In genomic region chr4:172865531-172866127, GRCh38 we compare ENCODE assay signal across 13 cellular contexts.
A peak's percentile ranks its signal among the peaks of the same experiment; 100 is the strongest.
DNase-seq lines count a peak whose midpoint lies in the region; ATAC-seq and TF ChIP-seq lines count a peak whose summit lies in the region.
"Had no signal": no experiment of that assay in that cellular context is flagged by ENCODE, and none has a peak within 500 bp of the region (broad histone marks: within the 10 kb centered on the region; RNA-seq: fewer than 3 reads in every experiment).

No MANE protein-coding gene starts in this region.

- peaks cover 10% of the 10 kb centered on the region; the same call in 2 of the 3 replicates for H3K4me1 Mint-ChIP-seq in GM23338

- DNase-seq in GM23338 (ENCODE audit: low spot score): peak; percentile 14
- peak; percentile 2 for DNase-seq in NCI-H2081 treated with DMSO at 0.1 percent for 48 hours (lab: John Stamatoyannopoulos, UW)
- DNase-seq in epithelial cell of esophagus (ENCODE audit: low read depth): peak; percentile 2
- no peak for DNase-seq in activated CD8-positive, alpha-beta memory T cell treated with anti-CD3 and anti-CD28 coated beads, Interleukin-2, amount 50 U/mL, for 4 hours
- no peak for DNase-seq in Kasumi-1 (lab: John Stamatoyannopoulos, UW)
- no peak for DNase-seq in 8988T
- DNase-seq: ACHN; AML-193; CD4-positive, alpha-beta T cell; NCI-H226; NCI-H774 had no signal

- WGBS in liver: 45% methylated on average over 4 of the region's 4 CpGs

- TF ChIP-seq RAD21 in liver (IDR thresholded peaks at IDR 0.05): peak; percentile 18 to 28

- TF ChIP-seq CTCF in GM23338 (conservative IDR thresholded peaks at IDR 0.05; ENCODE audit: low read depth in 2 of 2): peak in 1 of 2 experiments; percentile 60; a peak in 3 of 4 replicates
- TF ChIP-seq CTCF in epithelial cell of esophagus (IDR thresholded peaks at IDR 0.05; ENCODE audit: insufficient read depth, low read depth, low read length, missing control alignments): no peak
- no peak for TF ChIP-seq CTCF in liver (IDR thresholded peaks at IDR 0.05; ENCODE audit: low read depth, low read length, missing input control)

- H3K4me3 ChIP-seq in GM23338 (no peak overlapping the region), epithelial cell of esophagus (ENCODE audit: low read length) (no peak overlapping the region), liver (ENCODE audit: low read depth in 1 of 3, low read length in 3 of 3) (no peak overlapping the region)
- H3K4me3 ChIP-seq: SK-N-MC had no signal

- no peak for ATAC-seq in GM23338

- peaks cover 11% of the 10 kb centered on the region for H3K36me3 Mint-ChIP-seq in GM23338 (ENCODE audit: low read depth)

- no peak overlapping the region for H3K9ac ChIP-seq in liver (ENCODE audit: low read depth in 1 of 2, low read length in 2 of 2)

- peak overlapping the region; percentile 3; the same call in 1 of the 2 replicates for H2AFZ ChIP-seq in GM23338

- no peaks in the 10 kb centered on the region for H3F3A ChIP-seq in GM23338 (replicated peaks; ENCODE audit: low read depth)

- H3K27me3 ChIP-seq in GM23338 (ENCODE audit: insufficient read depth) (no peaks in the 10 kb centered on the region), liver (ENCODE audit: control insufficient read depth in 4 of 4, insufficient read depth in 4 of 4, low read length in 3 of 4) (no peaks in the 10 kb centered on the region)

- peaks cover 26% of the 10 kb centered on the region for H3K9me3 Mint-ChIP-seq in GM23338

- H3K4me1 ChIP-seq in GM23338 (ENCODE audit: insufficient read depth) (peaks cover 6% of the 10 kb centered on the region; the same call in 1 of the 2 replicates), liver (ENCODE audit: control insufficient read depth in 4 of 4, insufficient read depth in 4 of 4, low read length in 3 of 4) (peaks cover 4 to 23% (median 9%) of the 10 kb centered on the region in 4 donors)

- H3K27me3 Mint-ChIP-seq in GM23338 (ENCODE audit: insufficient read depth, low read depth, poor library complexity): no peaks in the 10 kb centered on the region

- no peaks in the 10 kb centered on the region for H3K36me3 ChIP-seq in GM23338 (ENCODE audit: insufficient read depth)
- H3K36me3 ChIP-seq in liver (ENCODE audit: control insufficient read depth in 4 of 4, insufficient read depth in 3 of 4, low read depth in 1 of 4, low read length in 3 of 4): no peaks in the 10 kb centered on the region

- no peak overlapping the region for H3K4me2 ChIP-seq in GM23338

- H3K27ac Mint-ChIP-seq in GM23338: no peak overlapping the region
- H3K27ac Mint-ChIP-seq: CD4-positive, alpha-beta T cell had no signal

- H3K79me2 ChIP-seq in GM23338 (replicated peaks; ENCODE audit: insufficient read depth): no peaks in the 10 kb centered on the region

- no peaks in the 10 kb centered on the region for H4K20me1 ChIP-seq in GM23338 (replicated peaks; ENCODE audit: insufficient read depth)

- H3K9me3 ChIP-seq in liver (ENCODE audit: control insufficient read depth in 4 of 4, low read length in 3 of 4): no peaks in the 10 kb centered on the region

- H3K27ac ChIP-seq in GM23338 (ENCODE audit: low read depth) (no peak overlapping the region), liver (ENCODE audit: low read depth in 1 of 2, low read length in 2 of 2) (no peak overlapping the region)
- H3K27ac ChIP-seq: SK-N-MC had no signal

- no peak overlapping the region for H3K4me3 Mint-ChIP-seq in GM23338
- H3K4me3 Mint-ChIP-seq: CD4-positive, alpha-beta T cell had no signal

- no peaks in the 10 kb centered on the region for H3K9me2 ChIP-seq in GM23338 (ENCODE audit: insufficient read depth)

TF ChIP-seq in GM23338, 12 proteins besides CTCF, POLR2A, EP300 and RAD21 (continues in another document):
- TF ChIP-seq JUNB (IDR thresholded peaks at IDR 0.05; ENCODE audit: unreplicated experiment) (no peak), NANOG (IDR thresholded peaks at IDR 0.05; ENCODE audit: borderline replicate concordance) (no peak), CREB1 (CRISPR knock-in tag; IDR thresholded peaks at IDR 0.05; ENCODE audit: low read depth) (no peak), EZH2 (IDR thresholded peaks at IDR 0.05; ENCODE audit: low read depth, unreplicated experiment) (no peak)

TF ChIP-seq in liver, 16 proteins besides CTCF, POLR2A, EP300 and RAD21:
- TF ChIP-seq TAF1 (conservative IDR thresholded peaks at IDR 0.05): no peak

Comparison
In these comparisons a context has a peak if more than half of its experiments do, and no peak if none do; other contexts are left out.
1. DNase-seq: peak in GM23338 (single experiment), NCI-H2081 treated with DMSO at 0.1 percent for 48 hours (single experiment) and epithelial cell of esophagus (single experiment); none in activated CD8-positive, alpha-beta memory T cell treated with anti-CD3 and anti-CD28 coated beads, Interleukin-2, amount 50 U/mL, for 4 hours (single experiment), Kasumi-1 (0 of 2) and 8988T (single experiment).